1 cellular context compared by ENCODE assay signal in the genomic region with DNA sequence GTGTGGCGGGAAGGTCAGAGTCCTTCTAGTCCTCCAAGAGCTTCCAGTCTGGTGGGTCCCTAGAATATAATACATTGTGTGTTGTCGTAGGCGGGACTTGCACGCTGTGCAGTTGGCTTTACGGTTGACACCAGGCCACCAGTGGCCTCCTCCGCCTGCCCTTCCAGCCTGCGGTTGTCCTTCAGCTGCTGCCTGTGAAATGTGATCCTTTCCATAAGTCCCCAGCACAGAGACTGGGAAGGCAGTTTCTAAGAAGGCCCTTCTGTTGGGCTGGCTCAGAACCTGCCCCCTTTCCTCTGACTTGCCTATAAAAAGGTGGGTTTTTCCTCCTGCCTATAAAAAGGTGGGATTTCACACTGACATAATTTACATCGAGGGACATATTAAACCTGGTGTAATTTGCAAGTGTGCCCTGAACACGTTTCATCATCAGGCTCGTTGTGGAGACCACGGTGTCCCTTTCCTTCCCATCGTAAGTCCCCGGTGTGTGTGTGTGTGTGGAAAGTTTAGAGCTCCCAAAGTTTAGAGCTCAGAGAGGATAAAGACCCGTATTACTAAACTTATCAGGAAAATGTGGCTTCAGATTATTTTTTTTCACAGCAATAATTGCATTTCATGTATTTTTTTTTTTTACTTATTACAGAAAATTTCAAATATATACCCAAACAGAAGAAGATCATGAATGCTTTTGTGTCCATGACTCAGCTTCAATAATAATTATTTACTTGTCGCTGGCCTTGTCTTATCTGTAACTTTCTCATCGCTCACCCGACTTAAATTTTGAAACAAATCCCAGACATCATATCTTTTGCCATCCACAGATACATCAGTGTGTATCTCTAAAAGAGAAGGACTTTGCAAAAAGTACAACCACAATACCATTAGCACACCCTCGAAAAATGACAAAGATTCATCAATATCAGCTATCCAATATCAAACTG.
TF ChIP-seq lines count a peak whose summit lies in the region.

No MANE protein-coding gene starts in this region.

TF ChIP-seq in K562, 482 proteins besides CTCF, POLR2A, EP300 and RAD21 (continued from another document and continues in another):
- TF ChIP-seq POLR2AphosphoS5 (IDR thresholded peaks at IDR 0.05; ENCODE audit: control insufficient read depth, insufficient read depth, low read depth, low read length) (peak; percentile 69), ZNF766 (CRISPR knock-in tag; conservative IDR thresholded peaks at IDR 0.05) (no peak), ZNF239 (CRISPR knock-in tag; IDR thresholded peaks at IDR 0.05) (no peak), ESRRB (CRISPR knock-in tag; IDR thresholded peaks at IDR 0.05; ENCODE audit: borderline replicate concordance) (no peak), POU5F1 (IDR thresholded peaks at IDR 0.05; ENCODE audit: borderline replicate concordance, low read depth, low read length, partially characterized antibody) (no peak), IFI16 (CRISPR knock-in tag; IDR thresholded peaks at IDR 0.05) (no peak), SMC3 (conservative IDR thresholded peaks at IDR 0.05; ENCODE audit: insufficient read depth, low read depth, low read length) (no peak), MED1 (CRISPR knock-in tag; IDR thresholded peaks at IDR 0.05; ENCODE audit: borderline replicate concordance) (no peak), CEBPG (CRISPR knock-in tag; IDR thresholded peaks at IDR 0.05) (peak; percentile 33; the same call in 1 of the 2 replicates), CEBPG (tag; conservative IDR thresholded peaks at IDR 0.05 in 1 of 2, IDR thresholded peaks at IDR 0.05 in 1 of 2) (peak; percentile 49 to 65; a peak in 3 of 4 replicates), CREM (IDR thresholded peaks at IDR 0.05; ENCODE audit: low read depth) (peak; percentile 59), STAG1 (CRISPR knock-in tag; IDR thresholded peaks at IDR 0.05; ENCODE audit: borderline replicate concordance) (no peak), RAD51 (IDR thresholded peaks at IDR 0.05; ENCODE audit: borderline replicate concordance, low read depth) (no peak), MCM5 (IDR thresholded peaks at IDR 0.05; ENCODE audit: low read depth) (no peak), SIN3B (IDR thresholded peaks at IDR 0.05; ENCODE audit: low read depth) (no peak), HDAC6 (IDR thresholded peaks at IDR 0.05; ENCODE audit: low read depth, low read length) (no peak), ZNF707 (CRISPR knock-in tag; conservative IDR thresholded peaks at IDR 0.05) (no peak), HLTF (IDR thresholded peaks at IDR 0.05) (no peak), BACH1 (tag; IDR thresholded peaks at IDR 0.05) (0 out of 2 replicates have a peak, but pooled peaks have one; percentile 34), CBX8 (IDR thresholded peaks at IDR 0.05; ENCODE audit: borderline replicate concordance, extremely low read depth, low read depth, low read length, poor library complexity, severe bottlenecking) (no peak), NR2C1 (IDR thresholded peaks at IDR 0.05) (no peak), NR2C1 (tag; IDR thresholded peaks at IDR 0.05) (no peak), KLF10 (CRISPR knock-in tag; IDR thresholded peaks at IDR 0.05) (no peak), ATF1 (CRISPR knock-in tag; IDR thresholded peaks at IDR 0.05) (no peak), ATF1 (tag; IDR thresholded peaks at IDR 0.05) (peak; percentile 21; the same call in 1 of the 2 replicates), ZNF175 (CRISPR knock-in tag; IDR thresholded peaks at IDR 0.05; ENCODE audit: low read depth) (no peak; the same call in 1 of the 2 replicates), ZNF717 (CRISPR knock-in tag; IDR thresholded peaks at IDR 0.05) (no peak), SMAD1 (IDR thresholded peaks at IDR 0.05; ENCODE audit: low read depth, low read length, partially characterized antibody) (peak; percentile 40), TEAD4 (IDR thresholded peaks at IDR 0.05; ENCODE audit: low read length) (peak; percentile 19; the same call in 1 of the 2 replicates), TEAD4 (CRISPR knock-in tag; IDR thresholded peaks at IDR 0.05; ENCODE audit: borderline replicate concordance) (no peak), MTA3 (IDR thresholded peaks at IDR 0.05; ENCODE audit: borderline replicate concordance) (0 out of 2 replicates have a peak, but pooled peaks have one; percentile 61), SMARCE1 (IDR thresholded peaks at IDR 0.05) (peak; percentile 47; the same call in 1 of the 2 replicates), TAF9B (IDR thresholded peaks at IDR 0.05; ENCODE audit: partially characterized antibody) (peak; percentile 86), DPF2 (IDR thresholded peaks at IDR 0.05) (0 out of 2 replicates have a peak, but pooled peaks have one; percentile 63), KDM1A (IDR thresholded peaks at IDR 0.05) (no peak), TBP (optimal IDR thresholded peaks at IDR 0.05; ENCODE audit: low read depth, low read length) (peak; percentile 84), KAT7 (CRISPR knock-in tag; IDR thresholded peaks at IDR 0.05; ENCODE audit: borderline replicate concordance) (0 out of 2 replicates have a peak, but pooled peaks have one; percentile 37), EHMT2 (IDR thresholded peaks at IDR 0.05) (peak; percentile 58; the same call in 1 of the 2 replicates), NFE2L1 (tag; IDR thresholded peaks at IDR 0.05; ENCODE audit: borderline replicate concordance, low read depth) (no peak), MEF2D (tag; conservative IDR thresholded peaks at IDR 0.05; ENCODE audit: low read depth) (no peak), FOXJ3 (CRISPR knock-in tag; IDR thresholded peaks at IDR 0.05) (no peak), ESRRA (IDR thresholded peaks at IDR 0.05; ENCODE audit: borderline replicate concordance, low read depth) (peak; percentile 95), MAZ (CRISPR knock-in tag; conservative IDR thresholded peaks at IDR 0.05 in 1 of 2, IDR thresholded peaks at IDR 0.05 in 1 of 2) (0 out of 4 replicates have a peak, but pooled peaks of 1 of the 2 experiments have one; percentile 33), NFIC (IDR thresholded peaks at IDR 0.05) (no peak), PHF20 (IDR thresholded peaks at IDR 0.05; ENCODE audit: partially characterized antibody) (no peak)
- TF ChIP-seq, protein P1, sequence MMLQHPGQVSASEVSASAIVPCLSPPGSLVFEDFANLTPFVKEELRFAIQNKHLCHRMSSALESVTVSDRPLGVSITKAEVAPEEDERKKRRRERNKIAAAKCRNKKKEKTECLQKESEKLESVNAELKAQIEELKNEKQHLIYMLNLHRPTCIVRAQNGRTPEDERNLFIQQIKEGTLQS (IDR thresholded peaks at IDR 0.05) = peak; percentile 88
- TF ChIP-seq, protein P1 (CRISPR knock-in tag; conservative IDR thresholded peaks at IDR 0.05) = no peak
- TF ChIP-seq, protein P2, sequence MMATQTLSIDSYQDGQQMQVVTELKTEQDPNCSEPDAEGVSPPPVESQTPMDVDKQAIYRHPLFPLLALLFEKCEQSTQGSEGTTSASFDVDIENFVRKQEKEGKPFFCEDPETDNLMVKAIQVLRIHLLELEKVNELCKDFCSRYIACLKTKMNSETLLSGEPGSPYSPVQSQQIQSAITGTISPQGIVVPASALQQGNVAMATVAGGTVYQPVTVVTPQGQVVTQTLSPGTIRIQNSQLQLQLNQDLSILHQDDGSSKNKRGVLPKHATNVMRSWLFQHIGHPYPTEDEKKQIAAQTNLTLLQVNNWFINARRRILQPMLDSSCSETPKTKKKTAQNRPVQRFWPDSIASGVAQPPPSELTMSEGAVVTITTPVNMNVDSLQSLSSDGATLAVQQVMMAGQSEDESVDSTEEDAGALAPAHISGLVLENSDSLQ (IDR thresholded peaks at IDR 0.05) = peak; percentile 79
- TF ChIP-seq, protein P3, sequence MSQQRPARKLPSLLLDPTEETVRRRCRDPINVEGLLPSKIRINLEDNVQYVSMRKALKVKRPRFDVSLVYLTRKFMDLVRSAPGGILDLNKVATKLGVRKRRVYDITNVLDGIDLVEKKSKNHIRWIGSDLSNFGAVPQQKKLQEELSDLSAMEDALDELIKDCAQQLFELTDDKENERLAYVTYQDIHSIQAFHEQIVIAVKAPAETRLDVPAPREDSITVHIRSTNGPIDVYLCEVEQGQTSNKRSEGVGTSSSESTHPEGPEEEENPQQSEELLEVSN (IDR thresholded peaks at IDR 0.05; ENCODE audit: borderline replicate concordance in 1 of 2, extremely low read depth in 1 of 2, insufficient read depth in 1 of 2, insufficient read length in 1 of 2, low read depth in 1 of 2, low read length in 1 of 2, poor library complexity in 1 of 2, severe bottlenecking in 1 of 2) = peak; percentile 38 to 56
- TF ChIP-seq, protein P4, sequence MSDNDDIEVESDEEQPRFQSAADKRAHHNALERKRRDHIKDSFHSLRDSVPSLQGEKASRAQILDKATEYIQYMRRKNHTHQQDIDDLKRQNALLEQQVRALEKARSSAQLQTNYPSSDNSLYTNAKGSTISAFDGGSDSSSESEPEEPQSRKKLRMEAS (CRISPR knock-in tag; IDR thresholded peaks at IDR 0.05) = peak; percentile 58; the same call in 1 of the 2 replicates
- TF ChIP-seq, protein P5, sequence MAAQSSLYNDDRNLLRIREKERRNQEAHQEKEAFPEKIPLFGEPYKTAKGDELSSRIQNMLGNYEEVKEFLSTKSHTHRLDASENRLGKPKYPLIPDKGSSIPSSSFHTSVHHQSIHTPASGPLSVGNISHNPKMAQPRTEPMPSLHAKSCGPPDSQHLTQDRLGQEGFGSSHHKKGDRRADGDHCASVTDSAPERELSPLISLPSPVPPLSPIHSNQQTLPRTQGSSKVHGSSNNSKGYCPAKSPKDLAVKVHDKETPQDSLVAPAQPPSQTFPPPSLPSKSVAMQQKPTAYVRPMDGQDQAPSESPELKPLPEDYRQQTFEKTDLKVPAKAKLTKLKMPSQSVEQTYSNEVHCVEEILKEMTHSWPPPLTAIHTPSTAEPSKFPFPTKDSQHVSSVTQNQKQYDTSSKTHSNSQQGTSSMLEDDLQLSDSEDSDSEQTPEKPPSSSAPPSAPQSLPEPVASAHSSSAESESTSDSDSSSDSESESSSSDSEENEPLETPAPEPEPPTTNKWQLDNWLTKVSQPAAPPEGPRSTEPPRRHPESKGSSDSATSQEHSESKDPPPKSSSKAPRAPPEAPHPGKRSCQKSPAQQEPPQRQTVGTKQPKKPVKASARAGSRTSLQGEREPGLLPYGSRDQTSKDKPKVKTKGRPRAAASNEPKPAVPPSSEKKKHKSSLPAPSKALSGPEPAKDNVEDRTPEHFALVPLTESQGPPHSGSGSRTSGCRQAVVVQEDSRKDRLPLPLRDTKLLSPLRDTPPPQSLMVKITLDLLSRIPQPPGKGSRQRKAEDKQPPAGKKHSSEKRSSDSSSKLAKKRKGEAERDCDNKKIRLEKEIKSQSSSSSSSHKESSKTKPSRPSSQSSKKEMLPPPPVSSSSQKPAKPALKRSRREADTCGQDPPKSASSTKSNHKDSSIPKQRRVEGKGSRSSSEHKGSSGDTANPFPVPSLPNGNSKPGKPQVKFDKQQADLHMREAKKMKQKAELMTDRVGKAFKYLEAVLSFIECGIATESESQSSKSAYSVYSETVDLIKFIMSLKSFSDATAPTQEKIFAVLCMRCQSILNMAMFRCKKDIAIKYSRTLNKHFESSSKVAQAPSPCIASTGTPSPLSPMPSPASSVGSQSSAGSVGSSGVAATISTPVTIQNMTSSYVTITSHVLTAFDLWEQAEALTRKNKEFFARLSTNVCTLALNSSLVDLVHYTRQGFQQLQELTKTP (IDR thresholded peaks at IDR 0.05; ENCODE audit: low read depth in 1 of 2, partially characterized antibody in 2 of 2) = peak in 1 of 2 experiments; percentile 20
- TF ChIP-seq, protein P6, sequence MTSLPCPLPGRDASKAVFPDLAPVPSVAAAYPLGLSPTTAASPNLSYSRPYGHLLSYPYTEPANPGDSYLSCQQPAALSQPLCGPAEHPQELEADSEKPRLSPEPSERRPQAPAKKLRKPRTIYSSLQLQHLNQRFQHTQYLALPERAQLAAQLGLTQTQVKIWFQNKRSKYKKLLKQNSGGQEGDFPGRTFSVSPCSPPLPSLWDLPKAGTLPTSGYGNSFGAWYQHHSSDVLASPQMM (CRISPR knock-in tag; IDR thresholded peaks at IDR 0.05) = no peak
- TF ChIP-seq, protein P7, sequence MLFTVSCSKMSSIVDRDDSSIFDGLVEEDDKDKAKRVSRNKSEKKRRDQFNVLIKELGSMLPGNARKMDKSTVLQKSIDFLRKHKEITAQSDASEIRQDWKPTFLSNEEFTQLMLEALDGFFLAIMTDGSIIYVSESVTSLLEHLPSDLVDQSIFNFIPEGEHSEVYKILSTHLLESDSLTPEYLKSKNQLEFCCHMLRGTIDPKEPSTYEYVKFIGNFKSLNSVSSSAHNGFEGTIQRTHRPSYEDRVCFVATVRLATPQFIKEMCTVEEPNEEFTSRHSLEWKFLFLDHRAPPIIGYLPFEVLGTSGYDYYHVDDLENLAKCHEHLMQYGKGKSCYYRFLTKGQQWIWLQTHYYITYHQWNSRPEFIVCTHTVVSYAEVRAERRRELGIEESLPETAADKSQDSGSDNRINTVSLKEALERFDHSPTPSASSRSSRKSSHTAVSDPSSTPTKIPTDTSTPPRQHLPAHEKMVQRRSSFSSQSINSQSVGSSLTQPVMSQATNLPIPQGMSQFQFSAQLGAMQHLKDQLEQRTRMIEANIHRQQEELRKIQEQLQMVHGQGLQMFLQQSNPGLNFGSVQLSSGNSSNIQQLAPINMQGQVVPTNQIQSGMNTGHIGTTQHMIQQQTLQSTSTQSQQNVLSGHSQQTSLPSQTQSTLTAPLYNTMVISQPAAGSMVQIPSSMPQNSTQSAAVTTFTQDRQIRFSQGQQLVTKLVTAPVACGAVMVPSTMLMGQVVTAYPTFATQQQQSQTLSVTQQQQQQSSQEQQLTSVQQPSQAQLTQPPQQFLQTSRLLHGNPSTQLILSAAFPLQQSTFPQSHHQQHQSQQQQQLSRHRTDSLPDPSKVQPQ (CRISPR knock-in tag; IDR thresholded peaks at IDR 0.05; ENCODE audit: borderline replicate concordance) = no peak
- TF ChIP-seq, protein P8, sequence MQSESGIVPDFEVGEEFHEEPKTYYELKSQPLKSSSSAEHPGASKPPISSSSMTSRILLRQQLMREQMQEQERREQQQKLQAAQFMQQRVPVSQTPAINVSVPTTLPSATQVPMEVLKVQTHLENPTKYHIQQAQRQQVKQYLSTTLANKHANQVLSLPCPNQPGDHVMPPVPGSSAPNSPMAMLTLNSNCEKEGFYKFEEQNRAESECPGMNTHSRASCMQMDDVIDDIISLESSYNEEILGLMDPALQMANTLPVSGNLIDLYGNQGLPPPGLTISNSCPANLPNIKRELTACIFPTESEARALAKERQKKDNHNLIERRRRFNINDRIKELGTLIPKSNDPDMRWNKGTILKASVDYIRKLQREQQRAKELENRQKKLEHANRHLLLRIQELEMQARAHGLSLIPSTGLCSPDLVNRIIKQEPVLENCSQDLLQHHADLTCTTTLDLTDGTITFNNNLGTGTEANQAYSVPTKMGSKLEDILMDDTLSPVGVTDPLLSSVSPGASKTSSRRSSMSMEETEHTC (IDR thresholded peaks at IDR 0.05) = 0 out of 2 replicates have a peak, but pooled peaks have one; percentile 16
- TF ChIP-seq, protein P9, sequence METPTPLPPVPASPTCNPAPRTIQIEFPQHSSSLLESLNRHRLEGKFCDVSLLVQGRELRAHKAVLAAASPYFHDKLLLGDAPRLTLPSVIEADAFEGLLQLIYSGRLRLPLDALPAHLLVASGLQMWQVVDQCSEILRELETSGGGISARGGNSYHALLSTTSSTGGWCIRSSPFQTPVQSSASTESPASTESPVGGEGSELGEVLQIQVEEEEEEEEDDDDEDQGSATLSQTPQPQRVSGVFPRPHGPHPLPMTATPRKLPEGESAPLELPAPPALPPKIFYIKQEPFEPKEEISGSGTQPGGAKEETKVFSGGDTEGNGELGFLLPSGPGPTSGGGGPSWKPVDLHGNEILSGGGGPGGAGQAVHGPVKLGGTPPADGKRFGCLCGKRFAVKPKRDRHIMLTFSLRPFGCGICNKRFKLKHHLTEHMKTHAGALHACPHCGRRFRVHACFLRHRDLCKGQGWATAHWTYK (CRISPR knock-in tag; IDR thresholded peaks at IDR 0.05) = 0 out of 2 replicates have a peak, but pooled peaks have one; percentile 55
